In the genomic region with DNA sequence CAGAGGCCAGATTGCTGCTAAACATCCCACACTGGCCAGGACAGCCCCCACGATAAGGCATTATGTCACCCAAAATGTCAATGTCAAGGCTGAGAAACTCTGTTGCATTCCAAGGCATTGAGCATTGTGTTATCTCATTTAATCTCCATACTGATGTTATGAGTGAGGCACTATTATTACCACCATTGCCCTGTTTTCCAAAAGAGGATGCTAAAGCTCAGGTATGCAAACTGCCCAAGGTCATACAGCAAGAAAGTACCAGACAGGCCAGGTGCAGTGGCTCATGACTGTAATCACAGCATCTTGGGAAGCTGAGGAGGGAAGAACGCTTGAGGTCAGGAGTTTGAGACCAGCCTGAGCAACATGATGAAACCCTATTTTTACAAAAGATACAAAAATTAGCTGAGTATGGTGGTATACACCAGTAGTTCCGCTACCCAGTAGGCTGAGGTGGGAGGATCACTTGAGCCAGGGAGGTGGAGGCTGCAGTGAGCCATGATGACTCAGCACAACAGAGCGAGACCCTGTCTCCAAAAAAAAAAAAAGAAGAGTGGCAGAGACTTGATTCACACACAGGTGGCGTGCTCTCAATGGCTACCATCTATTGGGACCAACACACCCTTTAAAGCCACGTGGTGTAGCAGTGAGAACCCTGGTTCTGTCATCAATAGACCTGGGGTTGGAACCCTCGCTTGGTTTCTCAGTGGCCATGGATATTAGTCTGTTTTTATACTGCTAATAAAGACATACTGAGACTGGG, we compare ENCODE assay signal across 18 cellular contexts. TPM values are rescaled to one million over a fixed set of nuclear protein-coding genes. Genes with fewer than 3 reads are reported as not detected.
A peak's percentile ranks its signal among the peaks of the same experiment; 100 is the strongest.
DNase-seq lines count a peak whose midpoint lies in the region; ATAC-seq, FAIRE-seq and TF ChIP-seq lines count a peak whose summit lies in the region.
"Had no signal": no experiment of that assay in that cellular context is flagged by ENCODE, and none has a peak within 500 bp of the region (broad histone marks: within the 10 kb centered on the region; RNA-seq: fewer than 3 reads in every experiment).

No MANE protein-coding gene starts in this region.

- H4K12ac ChIP-seq in trophoblast cell (ENCODE audit: low read depth, low read length) = no peak overlapping the region

- H3K4ac ChIP-seq in H1 (replicated peaks; ENCODE audit: insufficient read length, low read depth, low read length) (no peak overlapping the region), trophoblast cell (ENCODE audit: low read depth, low read length) (no peak overlapping the region)

- H3K79me1 ChIP-seq in H1 (ENCODE audit: low read depth, low read length) = no peaks in the 10 kb centered on the region
- H3K79me1 ChIP-seq in trophoblast cell (ENCODE audit: low read length) = no peaks in the 10 kb centered on the region

- POLR2A ChIA-PET in H1 (lab: Charles Lee; ENCODE audit: partially characterized antibody) = no interaction called here

- H3K9me3 ChIP-seq in H1 (ENCODE audit: insufficient read depth in 2 of 2, low read depth in 1 of 2, low read length in 1 of 2) (no peaks in the 10 kb centered on the region), trophoblast cell (ENCODE audit: insufficient read depth, low read depth, low read length) (no peaks in the 10 kb centered on the region)

- no peak for FAIRE-seq in H1 (lab: Jason Lieb, UNC)
- FAIRE-seq: D721Med had no signal

- H4K5ac ChIP-seq in H1 (ENCODE audit: insufficient read length, low read depth, low read length) = no peak overlapping the region

- H3K14ac ChIP-seq in H1 (ENCODE audit: insufficient read length) (no peak overlapping the region), trophoblast cell (ENCODE audit: low read length) (no peak overlapping the region)

- H3K4me1 Mint-ChIP-seq in activated naive CD8-positive, alpha-beta T cell treated with anti-CD3 and anti-CD28 coated beads, Interleukin-2, amount 50 U/mL, for 24 hours = peaks cover 3% of the 10 kb centered on the region
- H3K4me1 Mint-ChIP-seq in activated naive CD8-positive, alpha-beta T cell treated with anti-CD3 and anti-CD28 coated beads for 36 hours = no peaks in the 10 kb centered on the region
- H3K4me1 Mint-ChIP-seq in stimulated activated naive B cell treated with anti-CD40 and anti-IgM and Interleukin-4, amounts not matched to agents 10 μg/mL and 1 μg/mL and 100 μg/mL, for 72 hours = peaks cover 9 to 24% of the 10 kb centered on the region in 2 donors

- H2BK5ac ChIP-seq in H1 (ENCODE audit: low read depth, low read length) = no peak overlapping the region
- H2BK5ac ChIP-seq in trophoblast cell (ENCODE audit: low read depth, low read length, poor library complexity) = no peak overlapping the region

- no peak overlapping the region for H3K23ac ChIP-seq in H1 (ENCODE audit: insufficient read length)
- no peak overlapping the region for H3K23ac ChIP-seq in trophoblast cell (ENCODE audit: low read length)

- H3K4me1 ChIP-seq in H1 (replicated peaks in 1 of 4; ENCODE audit: control insufficient read depth in 3 of 4, insufficient read depth in 4 of 4, low read length in 3 of 4) = no peaks in the 10 kb centered on the region; a peak in 1 of 7 replicates
- peaks cover 2 to 3% of the 10 kb centered on the region in 2 experiments for H3K4me1 ChIP-seq in trophoblast cell (ENCODE audit: control insufficient read depth in 1 of 2, insufficient read depth in 2 of 2, low read length in 2 of 2)

- no peaks in the 10 kb centered on the region for H3K36me3 ChIP-seq in H1 (ENCODE audit: control insufficient read depth in 2 of 4, insufficient read depth in 4 of 4, low read length in 3 of 4)
- no peaks in the 10 kb centered on the region for H3K36me3 ChIP-seq in trophoblast cell (ENCODE audit: control insufficient read depth in 1 of 2, insufficient read depth in 2 of 2, low read length in 2 of 2)

- no peak overlapping the region for H3K18ac ChIP-seq in H1 (ENCODE audit: extremely low read depth, low read length)
- H3K18ac ChIP-seq in trophoblast cell (ENCODE audit: low read length) = no peak overlapping the region

- no peak overlapping the region for H3K4me3 Mint-ChIP-seq in activated naive CD8-positive, alpha-beta T cell treated with anti-CD3 and anti-CD28 coated beads, Interleukin-2, amount 50 U/mL, for 24 hours
- no peak overlapping the region for H3K4me3 Mint-ChIP-seq in activated naive CD8-positive, alpha-beta T cell treated with anti-CD3 and anti-CD28 coated beads for 36 hours
- no peak overlapping the region for H3K4me3 Mint-ChIP-seq in stimulated activated naive B cell treated with anti-CD40 and anti-IgM and Interleukin-4, amounts not matched to agents 10 μg/mL and 1 μg/mL and 100 μg/mL, for 72 hours
- H3K4me3 Mint-ChIP-seq: CD8-positive, alpha-beta T cell had no signal

- H2AFZ ChIP-seq in H1 (ENCODE audit: low read length) = no peak overlapping the region; the same call in 1 of the 2 replicates
- H2AFZ ChIP-seq in trophoblast cell (ENCODE audit: insufficient read depth, low read length, poor library complexity) = no peak overlapping the region

- no peaks in the 10 kb centered on the region for H3K36me3 Mint-ChIP-seq in activated naive CD8-positive, alpha-beta T cell treated with anti-CD3 and anti-CD28 coated beads, Interleukin-2, amount 50 U/mL, for 24 hours (ENCODE audit: low read depth)
- H3K36me3 Mint-ChIP-seq in activated naive CD8-positive, alpha-beta T cell treated with anti-CD3 and anti-CD28 coated beads for 36 hours = no peaks in the 10 kb centered on the region
- no peaks in the 10 kb centered on the region for H3K36me3 Mint-ChIP-seq in stimulated activated naive B cell treated with anti-CD40 and anti-IgM and Interleukin-4, amounts not matched to agents 10 μg/mL and 1 μg/mL and 100 μg/mL, for 72 hours
- H3K36me3 Mint-ChIP-seq: CD8-positive, alpha-beta T cell had no signal

- H3K9me3 Mint-ChIP-seq in activated naive CD8-positive, alpha-beta T cell treated with anti-CD3 and anti-CD28 coated beads, Interleukin-2, amount 50 U/mL, for 24 hours = no peaks in the 10 kb centered on the region
- no peaks in the 10 kb centered on the region for H3K9me3 Mint-ChIP-seq in activated naive CD8-positive, alpha-beta T cell treated with anti-CD3 and anti-CD28 coated beads for 36 hours
- no peaks in the 10 kb centered on the region for H3K9me3 Mint-ChIP-seq in stimulated activated naive B cell treated with anti-CD40 and anti-IgM and Interleukin-4, amounts not matched to agents 10 μg/mL and 1 μg/mL and 100 μg/mL, for 72 hours
- H3K9me3 Mint-ChIP-seq: CD8-positive, alpha-beta T cell had no signal

- H2BK15ac ChIP-seq in H1 (ENCODE audit: low read length) = no peak overlapping the region; the same call in 1 of the 2 replicates

- H3K27ac Mint-ChIP-seq in activated naive CD8-positive, alpha-beta T cell treated with anti-CD3 and anti-CD28 coated beads, Interleukin-2, amount 50 U/mL, for 24 hours = peak overlapping the region; percentile 12
- no peak overlapping the region for H3K27ac Mint-ChIP-seq in activated naive CD8-positive, alpha-beta T cell treated with anti-CD3 and anti-CD28 coated beads for 36 hours
- H3K27ac Mint-ChIP-seq in stimulated activated naive B cell treated with anti-CD40 and anti-IgM and Interleukin-4, amounts not matched to agents 10 μg/mL and 1 μg/mL and 100 μg/mL, for 72 hours = no peak overlapping the region
- H3K27ac Mint-ChIP-seq: CD8-positive, alpha-beta T cell had no signal

- CTCF ChIA-PET in H1 (lab: Charles Lee; ENCODE audit: partially characterized antibody) = no interaction called here

- no peaks in the 10 kb centered on the region for H4K20me1 ChIP-seq in H1 (replicated peaks in 1 of 2; ENCODE audit: control insufficient read depth in 1 of 2, insufficient read depth in 2 of 2, low read length in 2 of 2)

- no peak for TF ChIP-seq EP300 in H1 (IDR thresholded peaks at IDR 0.05; ENCODE audit: borderline replicate concordance in 1 of 2, low read depth in 2 of 2, low read length in 2 of 2)

- H3K27me3 ChIP-seq in H1 (replicated peaks in 1 of 4; ENCODE audit: control insufficient read depth in 3 of 4, extremely low read depth in 1 of 4, insufficient read depth in 3 of 4, low read length in 3 of 4) = no peaks in the 10 kb centered on the region
- no peaks in the 10 kb centered on the region for H3K27me3 ChIP-seq in trophoblast cell (ENCODE audit: insufficient read depth, low read length)

- DNase-seq in activated naive CD8-positive, alpha-beta T cell treated with anti-CD3 and anti-CD28 coated beads, Interleukin-2, amount 50 U/mL, for 24 hours = no peak
- no peak for DNase-seq in activated naive CD8-positive, alpha-beta T cell treated with anti-CD3 and anti-CD28 coated beads for 36 hours
- peak; percentile 3 for DNase-seq in OCI-M1 (lab: John Stamatoyannopoulos, UW)
- DNase-seq in H1 (ENCODE audit: low read depth in 1 of 2, low spot score in 2 of 2) = no peak
- peak; percentile 80 to 95 for DNase-seq in trophoblast cell
- DNase-seq in stimulated activated naive B cell treated with anti-CD40 and anti-IgM and Interleukin-4, amounts not matched to agents 10 μg/mL and 1 μg/mL and 100 μg/mL, for 72 hours = no peak
- DNase-seq: CD8-positive, alpha-beta T cell; DND-41; IMR-90; NCI-H1105 treated with DMSO at 0.1 percent for 48 hours; NCI-H187 treated with DMSO at 0.1 percent for 48 hours; NCI-H69 had no signal

- H2BK12ac ChIP-seq in H1 (ENCODE audit: low read depth, low read length) = no peak overlapping the region
- H2BK12ac ChIP-seq in trophoblast cell (ENCODE audit: low read length) = no peak overlapping the region

- no peaks in the 10 kb centered on the region for H3K23me2 ChIP-seq in H1 (ENCODE audit: low read depth, low read length)

- peak overlapping the region; percentile 20 for H4K91ac ChIP-seq in H1 (replicated peaks; ENCODE audit: insufficient read length, low read length)
- H4K91ac ChIP-seq in trophoblast cell (ENCODE audit: low read depth, low read length) = no peak overlapping the region

- no peak overlapping the region for H2BK120ac ChIP-seq in H1 (replicated peaks; ENCODE audit: low read depth, low read length)
- H2BK120ac ChIP-seq in trophoblast cell (ENCODE audit: insufficient read depth, low read length, poor library complexity) = no peak overlapping the region

- no peak for TF ChIP-seq POLR2A in H1 (IDR thresholded peaks at IDR 0.05; ENCODE audit: control extremely low read depth in 1 of 2, low read depth in 2 of 2, low read length in 2 of 2)

- H3K4me3 ChIP-seq in H1 (ENCODE audit: extremely low read depth in 1 of 4, insufficient read depth in 2 of 4, low read depth in 3 of 4, low read length in 4 of 4) (no peak overlapping the region), trophoblast cell (ENCODE audit: low read depth, low read length) (no peak overlapping the region)

- H3K27ac ChIP-seq in H1 (ENCODE audit: low read depth, low read length) (no peak overlapping the region), trophoblast cell (ENCODE audit: low read depth, low read length) (no peak overlapping the region)
- H3K27ac ChIP-seq: 22Rv1 had no signal

- H3K4me2 ChIP-seq in H1 (ENCODE audit: insufficient read depth in 1 of 2, low read depth in 2 of 2, low read length in 2 of 2) (no peak overlapping the region), trophoblast cell (ENCODE audit: low read length) (no peak overlapping the region)

- no peak overlapping the region for H3K9ac ChIP-seq in H1 (replicated peaks in 1 of 4; ENCODE audit: extremely low read depth in 1 of 4, low read depth in 3 of 4, low read length in 3 of 4)
- H3K9ac ChIP-seq in trophoblast cell (ENCODE audit: low read length) = no peak overlapping the region

- TF ChIP-seq CTCF in H1 (IDR thresholded peaks at IDR 0.05; ENCODE audit: control extremely low read depth in 1 of 3, insufficient read depth in 1 of 3, low read depth in 1 of 3, low read length in 3 of 3) = peak in 1 of 3 experiments; percentile 2; a peak in 1 of 4 replicates

- no peak overlapping the region for H2AK5ac ChIP-seq in H1 (ENCODE audit: low read depth, low read length)
- H2AK5ac ChIP-seq in trophoblast cell (ENCODE audit: low read length) = no peak overlapping the region

- H2BK20ac ChIP-seq in H1 (ENCODE audit: low read length) = peak overlapping the region; percentile 62; the same call in 1 of the 2 replicates

- ATAC-seq in activated naive CD8-positive, alpha-beta T cell treated with anti-CD3 and anti-CD28 coated beads, Interleukin-2, amount 50 U/mL, for 24 hours = no peak
- no peak for ATAC-seq in GM21717 (IDR thresholded peaks at IDR 0.05; ENCODE audit: unreplicated experiment)
- no peak for ATAC-seq in HG03442 (IDR thresholded peaks at IDR 0.05; ENCODE audit: unreplicated experiment)
- no peak for ATAC-seq in stimulated activated naive B cell treated with anti-CD40 and anti-IgM and Interleukin-4, amounts not matched to agents 10 μg/mL and 1 μg/mL and 100 μg/mL, for 72 hours (replicated peaks)
- ATAC-seq: CD8-positive, alpha-beta T cell had no signal

- 78% methylated on average over 7 of the region's 7 CpGs; no CpG with 5 or more reads in 1 of the 2 experiments for WGBS in H1 (ENCODE audit: extremely low coverage in 1 of 2, insufficient coverage in 1 of 2, insufficient read length in 1 of 2, insufficient replicate concordance in 2 of 2, low coverage in 1 of 2, low lambda C conversion rate in 2 of 2, missing lambda C conversion rate in 1 of 2), 2 experiments
- no CpG with 5 or more reads among the region's 7 CpGs for WGBS in trophoblast cell (ENCODE audit: extremely low coverage, insufficient coverage, insufficient read length)

- H3K27me3 Mint-ChIP-seq in activated naive CD8-positive, alpha-beta T cell treated with anti-CD3 and anti-CD28 coated beads, Interleukin-2, amount 50 U/mL, for 24 hours = peaks cover 6% of the 10 kb centered on the region
- peaks cover 20% of the 10 kb centered on the region for H3K27me3 Mint-ChIP-seq in activated naive CD8-positive, alpha-beta T cell treated with anti-CD3 and anti-CD28 coated beads for 36 hours
- peaks cover 8 to 21% of the 10 kb centered on the region in 2 donors for H3K27me3 Mint-ChIP-seq in stimulated activated naive B cell treated with anti-CD40 and anti-IgM and Interleukin-4, amounts not matched to agents 10 μg/mL and 1 μg/mL and 100 μg/mL, for 72 hours

- H3K79me2 ChIP-seq in H1 (ENCODE audit: control insufficient read depth in 1 of 2, insufficient read depth in 2 of 2, low read length in 2 of 2) (no peaks in the 10 kb centered on the region), trophoblast cell (ENCODE audit: control insufficient read depth, insufficient read depth, low read length, poor library complexity) (no peaks in the 10 kb centered on the region)

- TF ChIP-seq RAD21 in H1 (IDR thresholded peaks at IDR 0.05 in 1 of 2, conservative IDR thresholded peaks at IDR 0.05 in 1 of 2; ENCODE audit: low read depth in 2 of 2, low read length in 2 of 2) = no peak

- no peak overlapping the region for H3K56ac ChIP-seq in H1 (replicated peaks; ENCODE audit: insufficient read length, low read depth, low read length)

- H4K8ac ChIP-seq in H1 (ENCODE audit: extremely low read depth, insufficient read depth, low read length) = no peak overlapping the region
- no peak overlapping the region for H4K8ac ChIP-seq in trophoblast cell (ENCODE audit: low read depth, low read length)

RNA-seq across cellular contexts. Expression of a gene that starts 58.8 kb away (rescaled TPM):
- not detected for total RNA-seq in activated naive CD8-positive, alpha-beta T cell treated with anti-CD3 and anti-CD28 coated beads for 36 hours
- total RNA-seq in H1 (2021; fragmentation: NEBNext Ultra II Directional; extraction: Animal tissue kit (Norgen Biotek cat#: 25700)) = 0.96 and 1.8 TPM in 2 replicates
- 0.18 and 0.42 TPM in 2 replicates for polyA plus RNA-seq in H1 (2011; rRNA removed)
- 0.34 TPM for polyA plus RNA-seq in H1 (2011; cell fraction: cytosol; rRNA removed)
- 1.2 TPM for polyA plus RNA-seq in H1 (2011; cell fraction: nucleus; rRNA removed)
- polyA plus RNA-seq in H1 (2012, experiment 1 of 2) = 0.43 to 1.1 TPM (median 0.63 TPM) in 4 replicates
- polyA plus RNA-seq in H1 (2012, experiment 2 of 2) = 0.07 TPM
- 0.39 TPM for polyA plus RNA-seq in H1 (2013, experiment 1 of 2)
- polyA plus RNA-seq in H1 (2013, experiment 2 of 2) = 0.37 TPM
- 2.8 and 3.7 TPM in 2 replicates for polyA minus RNA-seq in H1 (2011; rRNA and poly(A)+ RNA removed)
- polyA minus RNA-seq in H1 (2011; cell fraction: cytosol; rRNA and poly(A)+ RNA removed) = 1.2 TPM
- polyA minus RNA-seq in H1 (2011; cell fraction: nucleus; rRNA and poly(A)+ RNA removed) = 5.9 TPM
- polyA plus RNA-seq in trophoblast cell (2013) = 0.06 and 0.12 TPM in 2 replicates
- total RNA-seq: CD8-positive, alpha-beta T cell; LHCN-M2 had no signal
- polyA plus RNA-seq: BJ, IMR-90 had no signal

Comparison
In these comparisons a context has a peak if more than half of its experiments do, and no peak if none do; other contexts are left out.
1. DNase-seq: peak in OCI-M1 (single experiment) and trophoblast cell (2 of 2); none in activated naive CD8-positive, alpha-beta T cell treated with anti-CD3 and anti-CD28 coated beads, Interleukin-2, amount 50 U/mL, for 24 hours (single experiment), activated naive CD8-positive, alpha-beta T cell treated with anti-CD3 and anti-CD28 coated beads for 36 hours (single experiment), H1 (0 of 2) and stimulated activated naive B cell treated with anti-CD40 and anti-IgM and Interleukin-4, amounts not matched to agents 10 μg/mL and 1 μg/mL and 100 μg/mL, for 72 hours (single experiment).